8 cellular contexts compared by ENCODE assay signal in genomic region chr13:110616103-110617101, GRCh38. TPM values are rescaled to one million over a fixed set of nuclear protein-coding genes. Genes with fewer than 3 reads are reported as not detected.
DNase-seq lines count a peak whose midpoint lies in the region; ATAC-seq and TF ChIP-seq lines count a peak whose summit lies in the region.

No MANE protein-coding gene starts in this region.

- peak; percentile 41 for ATAC-seq in GM19455 (IDR thresholded peaks at IDR 0.05; ENCODE audit: unreplicated experiment)
- peak; percentile 32 for ATAC-seq in HG03521 (IDR thresholded peaks at IDR 0.05; ENCODE audit: unreplicated experiment)
- ATAC-seq in activated CD4-positive, CD25-positive, alpha-beta regulatory T cell treated with anti-CD3 and anti-CD28 coated beads, Interleukin-2, amount 50 U/mL, for 24 hours = peak; percentile 31 to 33

- intact Hi-C loops in testis (cut with DNase I; ENCODE audit: low total_unique reads) = loop anchor here (10.0 kb wide), 1 partner anchor 98 kb away; the partner anchor contains the start of gene ING1

- no peaks in the 10 kb centered on the region for H3K27me3 ChIP-seq in effector memory CD4-positive, alpha-beta T cell (replicated peaks; ENCODE audit: control insufficient read depth, insufficient read depth, low read length, poor library complexity, severe bottlenecking)
- H3K27me3 ChIP-seq in muscle layer of duodenum (ENCODE audit: low read depth, low read length) (no peaks in the 10 kb centered on the region), testis (no peaks in the 10 kb centered on the region)

- DNase-seq in ELF-1 (ENCODE audit: low read depth, low spot score) (peak; percentile 64), testis (peak; percentile 67), GDM1 (lab: John Stamatoyannopoulos, UW) (no peak)
- no peak for DNase-seq in effector memory CD4-positive, alpha-beta T cell

- TF ChIP-seq POLR2A in testis (IDR thresholded peaks at IDR 0.05) = no peak

- 4 to 19% methylated on average over 10 to 37 of the region's 37 CpGs for WGBS in testis, 2 donors

- no peaks in the 10 kb centered on the region for H3K9me3 ChIP-seq in effector memory CD4-positive, alpha-beta T cell (ENCODE audit: control insufficient read depth, low read length)
- H3K9me3 ChIP-seq in muscle layer of duodenum (ENCODE audit: control insufficient read depth in 1 of 2, low read length in 2 of 2) (no peaks in the 10 kb centered on the region), testis (no peaks in the 10 kb centered on the region)

- H3K4me1 ChIP-seq in effector memory CD4-positive, alpha-beta T cell (ENCODE audit: control insufficient read depth, insufficient read depth, low read length, poor library complexity, severe bottlenecking) = peaks cover 8% of the 10 kb centered on the region
- peaks cover 22 to 42% of the 10 kb centered on the region in 2 donors for H3K4me1 ChIP-seq in muscle layer of duodenum (ENCODE audit: control insufficient read depth in 1 of 2, insufficient read depth in 2 of 2, low read length in 2 of 2)
- peaks cover 32% of the 10 kb centered on the region for H3K4me1 ChIP-seq in testis

- TF ChIP-seq CTCF in testis (IDR thresholded peaks at IDR 0.05) = peak in 1 of 3 experiments; percentile 14

- H3K27ac ChIP-seq in effector memory CD4-positive, alpha-beta T cell (ENCODE audit: insufficient read depth, low read length, poor library complexity, severe bottlenecking) = peak overlapping the region; percentile 52
- H3K27ac ChIP-seq in muscle layer of duodenum (ENCODE audit: low read length) = peak overlapping the region; percentile 92
- H3K27ac ChIP-seq in testis = peak overlapping the region; percentile 91 to 95

- H3K36me3 ChIP-seq in effector memory CD4-positive, alpha-beta T cell (ENCODE audit: control insufficient read depth, insufficient read depth, low read length) = no peaks in the 10 kb centered on the region
- H3K36me3 ChIP-seq in muscle layer of duodenum (ENCODE audit: control insufficient read depth in 1 of 2, insufficient read depth in 2 of 2, low read length in 2 of 2) (peaks cover 0 to 7% of the 10 kb centered on the region in 2 donors), testis (ENCODE audit: low read depth, missing control alignments) (no peaks in the 10 kb centered on the region)

- peak overlapping the region; percentile 72 for H3K4me3 ChIP-seq in effector memory CD4-positive, alpha-beta T cell (ENCODE audit: insufficient read depth, low read depth, low read length, poor library complexity, severe bottlenecking)
- peak overlapping the region; percentile 77 to 83 for H3K4me3 ChIP-seq in muscle layer of duodenum (ENCODE audit: low read depth in 1 of 2, low read length in 2 of 2)
- H3K4me3 ChIP-seq in testis = peak overlapping the region; percentile 70 to 98

RNA-seq across cellular contexts. Expression of gene NAXD, which starts 1.1 kb away (rescaled TPM):
- 10 to 100 TPM; 66.4 to 75.3 TPM for total RNA-seq in testis
- 63.2 TPM for polyA plus RNA-seq in testis (ENCODE audit: insufficient read depth, low read depth, low replicate concordance)

RNA-seq across cellular contexts. Expression of gene RAB20, which starts 54.9 kb away (rescaled TPM):
- total RNA-seq in testis = 10 to 100 TPM; 27.2 to 41.1 TPM
- polyA plus RNA-seq in testis (ENCODE audit: insufficient read depth, low read depth, low replicate concordance) = 22.0 TPM

Comparison
In these comparisons a context has a peak if more than half of its experiments do, and no peak if none do; other contexts are left out.
1. DNase-seq: peak in ELF-1 (single experiment) and testis (single experiment); none in effector memory CD4-positive, alpha-beta T cell (0 of 3) and GDM1 (single experiment).
2. Peak in every context shown above with its lines, with median percentiles within 50 percentile points of each other: ATAC-seq, H3K27ac ChIP-seq and H3K4me3 ChIP-seq.